In the genomic region with DNA sequence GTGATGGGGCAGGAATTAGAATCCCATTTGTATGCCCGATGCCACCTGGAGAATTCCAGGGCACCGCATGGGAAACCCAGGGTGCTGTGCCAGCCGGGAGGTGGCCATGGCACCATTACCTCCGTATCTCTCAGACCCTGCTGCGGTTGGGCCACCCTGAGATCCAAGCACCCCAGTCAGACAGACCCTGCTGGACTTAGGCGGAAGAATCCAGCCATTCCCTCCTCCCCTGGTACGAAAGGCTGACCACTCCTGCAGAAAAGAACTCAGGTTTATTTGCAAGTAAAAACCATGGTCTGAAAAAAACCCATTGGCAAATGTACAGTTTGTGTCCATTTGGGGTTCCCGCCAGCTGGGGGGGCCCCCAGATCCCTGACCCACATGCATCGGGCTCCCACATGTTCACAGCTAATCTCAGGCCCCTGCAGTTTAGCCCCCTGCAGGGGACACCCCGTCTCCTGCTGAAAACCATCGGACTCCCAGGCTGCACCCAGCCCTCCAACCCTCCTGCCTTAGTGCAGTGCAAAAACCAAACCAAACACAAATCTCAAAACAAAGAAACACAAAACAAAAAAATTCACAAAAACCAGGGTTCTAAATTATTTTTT, we compare ENCODE assay signal across 32 cellular contexts. TPM values are rescaled to one million over a fixed set of nuclear protein-coding genes. Genes with fewer than 3 reads are reported as not detected.
A peak's percentile ranks its signal among the peaks of the same experiment; 100 is the strongest.
DNase-seq lines count a peak whose midpoint lies in the region; ATAC-seq, FAIRE-seq and TF ChIP-seq lines count a peak whose summit lies in the region.
"Had no signal": no experiment of that assay in that cellular context is flagged by ENCODE, and none has a peak within 500 bp of the region (broad histone marks: within the 10 kb centered on the region; RNA-seq: fewer than 3 reads in every experiment).

No MANE protein-coding gene starts in this region.

- H3K36me3 ChIP-seq in adrenal gland (replicated peaks in 1 of 2) (peaks cover 0 to 15% of the 10 kb centered on the region in 2 donors), osteoblast (ENCODE audit: insufficient read depth, low read length) (peaks cover under 1% of the 10 kb centered on the region)
- H3K36me3 ChIP-seq: prostate gland had no signal

- peak; percentile 8 for DNase-seq in activated naive CD8-positive, alpha-beta T cell treated with anti-CD3 and anti-CD28 coated beads, Interleukin-2, amount 10 ng/mL, durations not matched to agents 7 days and 5 days
- DNase-seq in activated naive CD8-positive, alpha-beta T cell treated with anti-CD3 and anti-CD28 coated beads for 36 hours = no peak
- DNase-seq in adrenal gland (peak in 4 of 7 donors; percentile 10 to 37 (median 12)), osteoblast (ENCODE audit: insufficient read length, low spot score, missing footprints) (peak; percentile 61), ureter (ENCODE audit: low spot score) (peak; percentile 29), DMS114 treated with DMSO at 0.1 percent for 48 hours (lab: John Stamatoyannopoulos, UW; ENCODE audit: unreplicated experiment) (no peak), D721Med (ENCODE audit: insufficient read length, low spot score) (no peak), cerebellar cortex (ENCODE audit: low spot score) (no peak)
- DNase-seq: activated CD4-positive, alpha-beta T cell treated with anti-CD3 and anti-CD28 coated beads, Interleukin-2, amount 10 ng/mL, durations not matched to agents 24 days and 14 days; activated naive CD4-positive, alpha-beta T cell treated with anti-CD3 and anti-CD28 coated beads, Interleukin-2, amount 10 ng/mL, durations not matched to agents 7 days and 5 days; CD4-positive, CD25-positive, alpha-beta regulatory T cell; effector memory CD4-positive, alpha-beta T cell; EL; KBM-7; left lung; mesenchymal stem cell; NCI-H1092 treated with DMSO at 0.1 percent for 48 hours; NCI-H1694 treated with DMSO at 0.1 percent for 48 hours; NCI-H446 treated with DMSO at 0.1 percent for 48 hours; NCI-H774; stimulated activated CD4-positive, alpha-beta T cell treated with anti-CD3 and anti-CD28 coated beads, Interleukin-4, amount 100 ng/mL, for 24 hours; T1000; trophoblast cell had no signal

- H3K4me1 Mint-ChIP-seq in activated naive CD8-positive, alpha-beta T cell treated with anti-CD3 and anti-CD28 coated beads, Interleukin-2, amount 10 ng/mL, durations not matched to agents 7 days and 5 days = no peaks in the 10 kb centered on the region
- H3K4me1 Mint-ChIP-seq in activated naive CD8-positive, alpha-beta T cell treated with anti-CD3 and anti-CD28 coated beads for 36 hours = no peaks in the 10 kb centered on the region
- H3K4me1 Mint-ChIP-seq: activated CD4-positive, alpha-beta T cell treated with anti-CD3 and anti-CD28 coated beads, Interleukin-2, amount 10 ng/mL, durations not matched to agents 24 days and 14 days; activated naive CD4-positive, alpha-beta T cell treated with anti-CD3 and anti-CD28 coated beads, Interleukin-2, amount 10 ng/mL, durations not matched to agents 7 days and 5 days; CD4-positive, CD25-positive, alpha-beta regulatory T cell had no signal

- H3K9me3 ChIP-seq in adrenal gland (replicated peaks in 1 of 3) (no peaks in the 10 kb centered on the region), osteoblast (ENCODE audit: low read depth, low read length) (no peaks in the 10 kb centered on the region)
- H3K9me3 ChIP-seq: prostate gland, right lobe of liver had no signal

- H4K20me1 ChIP-seq in osteoblast (ENCODE audit: insufficient read depth, low read length) = peaks cover 3% of the 10 kb centered on the region

- WGBS in adrenal gland, 4 donors = 87 to 92% (median 90%) methylated on average over 10 to 11 of the region's 11 CpGs

- no peak for FAIRE-seq in D721Med (lab: Jason Lieb, UNC)
- FAIRE-seq: A549, colon, H1, HTR-8/SVneo had no signal

- POLR2A ChIA-PET in activated naive CD8-positive, alpha-beta T cell treated with anti-CD3 and anti-CD28 coated beads, Interleukin-2, amount 10 ng/mL, durations not matched to agents 7 days and 5 days (lab: Charles Lee) = no interaction called here

- no peaks in the 10 kb centered on the region for H3K27me3 ChIP-seq in adrenal gland
- no peaks in the 10 kb centered on the region for H3K27me3 ChIP-seq in osteoblast (ENCODE audit: insufficient read depth, low read length)
- H3K27me3 ChIP-seq: left lung, right lobe of liver, SJCRH30 had no signal

- TF ChIP-seq CTCF in adrenal gland (IDR thresholded peaks at IDR 0.05) (no peak), osteoblast (IDR thresholded peaks at IDR 0.05; ENCODE audit: extremely low read depth, low read depth, low read length) (no peak), D721Med (IDR thresholded peaks at IDR 0.05; ENCODE audit: insufficient read depth, missing control alignments) (no peak)

- H3K4me2 ChIP-seq in osteoblast (ENCODE audit: insufficient read depth, low read length) = no peak overlapping the region
- H3K4me2 ChIP-seq: A549 had no signal

- H3K4me3 ChIP-seq in adrenal gland (no peak overlapping the region), osteoblast (ENCODE audit: insufficient read depth, low read length) (no peak overlapping the region)
- H3K4me3 ChIP-seq: A549, left lung, prostate gland, right lobe of liver, SJCRH30 had no signal

- ATAC-seq in activated naive CD8-positive, alpha-beta T cell treated with anti-CD3 and anti-CD28 coated beads, Interleukin-2, amount 10 ng/mL, durations not matched to agents 7 days and 5 days (ENCODE audit: low read depth) = no peak
- ATAC-seq: A549, left lung, Panc1, right lobe of liver had no signal

- intact Hi-C loops in adrenal gland (cut with DNase I) = no loop called here

- peaks cover 0 to 14% of the 10 kb centered on the region in 2 donors for H3K4me1 ChIP-seq in adrenal gland (replicated peaks in 1 of 2)
- peaks cover 8% of the 10 kb centered on the region for H3K4me1 ChIP-seq in osteoblast (ENCODE audit: insufficient read depth, low read length)
- H3K4me1 ChIP-seq: A549, left lung, prostate gland, SJCRH30 had no signal

- TF ChIP-seq POLR2A in adrenal gland (IDR thresholded peaks at IDR 0.05) = no peak

- no peak overlapping the region for H3K4me3 Mint-ChIP-seq in activated naive CD8-positive, alpha-beta T cell treated with anti-CD3 and anti-CD28 coated beads, Interleukin-2, amount 10 ng/mL, durations not matched to agents 7 days and 5 days
- H3K4me3 Mint-ChIP-seq in activated naive CD8-positive, alpha-beta T cell treated with anti-CD3 and anti-CD28 coated beads for 36 hours = no peak overlapping the region
- H3K4me3 Mint-ChIP-seq: activated CD4-positive, alpha-beta T cell treated with anti-CD3 and anti-CD28 coated beads, Interleukin-2, amount 10 ng/mL, durations not matched to agents 24 days and 14 days; activated naive CD4-positive, alpha-beta T cell treated with anti-CD3 and anti-CD28 coated beads, Interleukin-2, amount 10 ng/mL, durations not matched to agents 7 days and 5 days; CD4-positive, CD25-positive, alpha-beta regulatory T cell had no signal

- peaks cover 9% of the 10 kb centered on the region for H3K9me3 Mint-ChIP-seq in activated naive CD8-positive, alpha-beta T cell treated with anti-CD3 and anti-CD28 coated beads, Interleukin-2, amount 10 ng/mL, durations not matched to agents 7 days and 5 days
- H3K9me3 Mint-ChIP-seq in activated naive CD8-positive, alpha-beta T cell treated with anti-CD3 and anti-CD28 coated beads for 36 hours = peaks cover 9% of the 10 kb centered on the region

- no peaks in the 10 kb centered on the region for H3K36me3 Mint-ChIP-seq in activated naive CD8-positive, alpha-beta T cell treated with anti-CD3 and anti-CD28 coated beads, Interleukin-2, amount 10 ng/mL, durations not matched to agents 7 days and 5 days
- peaks cover 9% of the 10 kb centered on the region for H3K36me3 Mint-ChIP-seq in activated naive CD8-positive, alpha-beta T cell treated with anti-CD3 and anti-CD28 coated beads for 36 hours
- H3K36me3 Mint-ChIP-seq: activated naive CD4-positive, alpha-beta T cell treated with anti-CD3 and anti-CD28 coated beads, Interleukin-2, amount 10 ng/mL, durations not matched to agents 7 days and 5 days had no signal

- H3K27ac ChIP-seq in adrenal gland = no peak overlapping the region
- H3K27ac ChIP-seq in osteoblast (ENCODE audit: low read depth, low read length) = no peak overlapping the region
- H3K27ac ChIP-seq: A549, left lung, prostate gland, right lobe of liver, SJCRH30, VCaP had no signal

- H3K27me3 Mint-ChIP-seq in activated naive CD8-positive, alpha-beta T cell treated with anti-CD3 and anti-CD28 coated beads, Interleukin-2, amount 10 ng/mL, durations not matched to agents 7 days and 5 days = peaks cover 8% of the 10 kb centered on the region
- peaks cover 3% of the 10 kb centered on the region for H3K27me3 Mint-ChIP-seq in activated naive CD8-positive, alpha-beta T cell treated with anti-CD3 and anti-CD28 coated beads for 36 hours
- H3K27me3 Mint-ChIP-seq: activated CD4-positive, alpha-beta T cell treated with anti-CD3 and anti-CD28 coated beads, Interleukin-2, amount 10 ng/mL, durations not matched to agents 24 days and 14 days; activated naive CD4-positive, alpha-beta T cell treated with anti-CD3 and anti-CD28 coated beads, Interleukin-2, amount 10 ng/mL, durations not matched to agents 7 days and 5 days; CD4-positive, CD25-positive, alpha-beta regulatory T cell had no signal

- H3K27ac Mint-ChIP-seq in activated naive CD8-positive, alpha-beta T cell treated with anti-CD3 and anti-CD28 coated beads, Interleukin-2, amount 10 ng/mL, durations not matched to agents 7 days and 5 days = no peak overlapping the region
- H3K27ac Mint-ChIP-seq in activated naive CD8-positive, alpha-beta T cell treated with anti-CD3 and anti-CD28 coated beads for 36 hours = no peak overlapping the region
- H3K27ac Mint-ChIP-seq: activated CD4-positive, alpha-beta T cell treated with anti-CD3 and anti-CD28 coated beads, Interleukin-2, amount 10 ng/mL, durations not matched to agents 24 days and 14 days; activated naive CD4-positive, alpha-beta T cell treated with anti-CD3 and anti-CD28 coated beads, Interleukin-2, amount 10 ng/mL, durations not matched to agents 7 days and 5 days had no signal

- H3K79me2 ChIP-seq in osteoblast (ENCODE audit: insufficient read depth, low read length) = no peaks in the 10 kb centered on the region

- no peak overlapping the region for H2AFZ ChIP-seq in osteoblast (ENCODE audit: low read length)

RNA-seq across cellular contexts. Expression of a gene that starts 23.6 kb away (rescaled TPM):
- total RNA-seq in activated naive CD8-positive, alpha-beta T cell treated with anti-CD3 and anti-CD28 coated beads, Interleukin-2, amount 10 ng/mL, durations not matched to agents 7 days and 5 days = 1 to 10 TPM; 1.6 to 2.3 TPM
- total RNA-seq in activated naive CD8-positive, alpha-beta T cell treated with anti-CD3 and anti-CD28 coated beads for 36 hours = 1 to 10 TPM; 2.3 to 2.7 TPM
- total RNA-seq in adrenal gland (1 to 10 TPM; 1.5 to 9.6 (median 3.4) TPM), osteoblast (5.4 and 10.9 TPM in 2 replicates), ureter (4.1 TPM)
- polyA plus RNA-seq in adrenal gland = 1 to 10 TPM in 2 of 3 donors, under 1 TPM in 1; 0.81 to 6.8 (median 3.0) TPM

Comparison
In these comparisons a context has a peak if more than half of its experiments do, and no peak if none do; other contexts are left out.
1. DNase-seq: peak in activated naive CD8-positive, alpha-beta T cell treated with anti-CD3 and anti-CD28 coated beads, Interleukin-2, amount 10 ng/mL, durations not matched to agents 7 days and 5 days (single experiment), adrenal gland (4 of 7), osteoblast (single experiment) and ureter (single experiment); none in activated naive CD8-positive, alpha-beta T cell treated with anti-CD3 and anti-CD28 coated beads for 36 hours (single experiment), DMS114 treated with DMSO at 0.1 percent for 48 hours (single experiment), D721Med (single experiment) and cerebellar cortex (single experiment).